10 cellular contexts compared by ENCODE assay signal in genomic region chrX:149525389-149525788, GRCh38. TPM values are rescaled to one million over a fixed set of nuclear protein-coding genes. Genes with fewer than 3 reads are reported as not detected.
A peak's percentile ranks its signal among the peaks of the same experiment; 100 is the strongest.
DNase-seq lines count a peak whose midpoint lies in the region; ATAC-seq and TF ChIP-seq lines count a peak whose summit lies in the region.
"Not testable (repeated sequence)": the region's sequence is repeated elsewhere in the genome, so short reads cannot be mapped to it uniquely, and the experiment has no call there.
"Had no signal": no experiment of that assay in that cellular context is flagged by ENCODE, and none has a peak within 500 bp of the region (broad histone marks: within the 10 kb centered on the region; RNA-seq: fewer than 3 reads in every experiment).

No MANE protein-coding gene starts in this region.

- not testable (repeated sequence) for H3K36me3 Mint-ChIP-seq in IgD-negative memory B cell; activated CD4-positive, alpha-beta memory T cell treated with anti-CD3 and anti-CD28 coated beads, Interleukin-2, amount 10 ng/mL, durations not matched to agents 7 days and 5 days (ENCODE audit: low read depth)

- peak overlapping the region; percentile 42; the same call in 1 of the 2 replicates for H3K4me2 ChIP-seq in OCI-LY7 (ENCODE audit: low read length)

- CTCF ChIA-PET in OCI-LY7 (lab: Charles Lee; ENCODE audit: unreplicated experiment); activated CD4-positive, alpha-beta memory T cell treated with anti-CD3 and anti-CD28 coated beads, Interleukin-2, amount 10 ng/mL, durations not matched to agents 7 days and 5 days (lab: Charles Lee): not testable (repeated sequence)

- not testable (repeated sequence) for H3K27me3 ChIP-seq in effector memory CD4-positive, alpha-beta T cell (replicated peaks; ENCODE audit: control insufficient read depth, insufficient read depth, low read length, poor library complexity, severe bottlenecking); upper lobe of left lung

- not testable (repeated sequence) for H4K20me1 ChIP-seq in OCI-LY7 (ENCODE audit: insufficient read depth, low read length)

- not testable (repeated sequence) for H3K9me3 ChIP-seq in OCI-LY7 (ENCODE audit: low read length); effector memory CD4-positive, alpha-beta T cell (ENCODE audit: control insufficient read depth, low read length); mucosa of descending colon; upper lobe of left lung

- TF ChIP-seq EP300 in upper lobe of left lung (IDR thresholded peaks at IDR 0.05): not testable (repeated sequence)

- peak overlapping the region in 2 of 4 donors; percentile 32 to 58 for H3K4me3 Mint-ChIP-seq in IgD-negative memory B cell
- not testable (repeated sequence) for H3K4me3 Mint-ChIP-seq in activated CD4-positive, alpha-beta memory T cell treated with anti-CD3 and anti-CD28 coated beads, Interleukin-2, amount 10 ng/mL, durations not matched to agents 7 days and 5 days

- POLR2A ChIA-PET in OCI-LY7 (lab: Charles Lee): not testable (repeated sequence)
- POLR2A ChIA-PET in activated CD4-positive, alpha-beta memory T cell treated with anti-CD3 and anti-CD28 coated beads, Interleukin-2, amount 10 ng/mL, durations not matched to agents 7 days and 5 days (lab: Charles Lee): interaction anchor here (1.3 to 2.2 kb wide), 2 partner anchors 15 kb away, joined by 3 to 19 read pairs; partner anchors contain the start of gene EOLA1

- H3K27ac ChIP-seq in OCI-LY7 (ENCODE audit: low read depth, low read length, poor library complexity, severe bottlenecking); upper lobe of left lung: not testable (repeated sequence)
- peak overlapping the region; percentile 84 for H3K27ac ChIP-seq in effector memory CD4-positive, alpha-beta T cell (ENCODE audit: insufficient read depth, low read length, poor library complexity, severe bottlenecking)

- H2AFZ ChIP-seq in OCI-LY7 (ENCODE audit: low read length): not testable (repeated sequence)

- WGBS in upper lobe of left lung, 2 donors: 35% methylated on average over 5 of the region's 10 CpGs; no CpG with 5 or more reads in 1 of the 2 donors

- H3K27ac Mint-ChIP-seq in IgD-negative memory B cell: peak overlapping the region; percentile 81 to 93 (median 93)
- peak overlapping the region; percentile 87 for H3K27ac Mint-ChIP-seq in activated CD4-positive, alpha-beta memory T cell treated with anti-CD3 and anti-CD28 coated beads, Interleukin-2, amount 10 ng/mL, durations not matched to agents 7 days and 5 days

- intact Hi-C loops in OCI-LY7 (cut with micrococcal nuclease; ENCODE audit: unreplicated experiment); mucosa of descending colon (cut with DNase I, micrococcal nuclease): not testable (repeated sequence)

- H3K4me1 ChIP-seq in OCI-LY7 (ENCODE audit: insufficient read depth, low read length, poor library complexity, severe bottlenecking): peaks cover 21% of the 10 kb centered on the region
- H3K4me1 ChIP-seq in effector memory CD4-positive, alpha-beta T cell (ENCODE audit: control insufficient read depth, insufficient read depth, low read length, poor library complexity, severe bottlenecking): peaks cover 27% of the 10 kb centered on the region
- H3K4me1 ChIP-seq in mucosa of descending colon (ENCODE audit: low read depth); upper lobe of left lung: not testable (repeated sequence)

- H3K4me3 ChIP-seq in OCI-LY7 (ENCODE audit: low read depth, low read length, poor library complexity, severe bottlenecking); effector memory CD4-positive, alpha-beta T cell (ENCODE audit: insufficient read depth, low read depth, low read length, poor library complexity, severe bottlenecking); mucosa of descending colon; upper lobe of left lung: not testable (repeated sequence)

- DNase-seq in OCI-LY7 (ENCODE audit: low spot score) (peak; percentile 43), mucosa of descending colon (peak; percentile 19 to 70 (median 36)), upper lobe of left lung (peak in 1 of 2 donors; percentile 58)
- DNase-seq in activated CD4-positive, alpha-beta memory T cell treated with anti-CD3 and anti-CD28 coated beads, Interleukin-2, amount 10 ng/mL, durations not matched to agents 7 days and 5 days: peak; percentile 78
- DNase-seq in effector memory CD4-positive, alpha-beta T cell: peak; percentile 69 to 72 (median 70)

- not testable (repeated sequence) for H3K27me3 Mint-ChIP-seq in IgD-negative memory B cell; activated CD4-positive, alpha-beta memory T cell treated with anti-CD3 and anti-CD28 coated beads, Interleukin-2, amount 10 ng/mL, durations not matched to agents 7 days and 5 days

- TF ChIP-seq POLR2A in GM18505 (IDR thresholded peaks at IDR 0.05; ENCODE audit: borderline replicate concordance, extremely low read depth, insufficient read depth, insufficient read length); upper lobe of left lung (IDR thresholded peaks at IDR 0.05): not testable (repeated sequence)

- not testable (repeated sequence) for H3K79me2 ChIP-seq in OCI-LY7 (ENCODE audit: insufficient read depth, low read depth, low read length)

- H3K9me2 ChIP-seq in OCI-LY7 (ENCODE audit: insufficient read depth, low read length): not testable (repeated sequence)

- TF ChIP-seq CTCF in OCI-LY7 (conservative IDR thresholded peaks at IDR 0.05; ENCODE audit: low read length); mucosa of descending colon (IDR thresholded peaks at IDR 0.05); upper lobe of left lung (IDR thresholded peaks at IDR 0.05): not testable (repeated sequence)

- not testable (repeated sequence) for H3K9me3 Mint-ChIP-seq in IgD-negative memory B cell; activated CD4-positive, alpha-beta memory T cell treated with anti-CD3 and anti-CD28 coated beads, Interleukin-2, amount 10 ng/mL, durations not matched to agents 7 days and 5 days

- not testable (repeated sequence) for H3K36me3 ChIP-seq in OCI-LY7 (ENCODE audit: insufficient read depth, low read length); effector memory CD4-positive, alpha-beta T cell (ENCODE audit: control insufficient read depth, insufficient read depth, low read length); mucosa of descending colon (ENCODE audit: low read depth); upper lobe of left lung

- not testable (repeated sequence) for H3K4me1 Mint-ChIP-seq in IgD-negative memory B cell
- H3K4me1 Mint-ChIP-seq in activated CD4-positive, alpha-beta memory T cell treated with anti-CD3 and anti-CD28 coated beads, Interleukin-2, amount 10 ng/mL, durations not matched to agents 7 days and 5 days: peaks cover 52% of the 10 kb centered on the region

- BruUV-seq in OCI-LY7 (replicated peaks; lab: Mats Ljungman, UMichigan): not testable (repeated sequence)

- ATAC-seq in GM18505 (IDR thresholded peaks at IDR 0.05; ENCODE audit: unreplicated experiment) (peak; percentile 94), HG02571 (IDR thresholded peaks at IDR 0.05; ENCODE audit: unreplicated experiment) (peak; percentile 90), mucosa of descending colon (peak; percentile 82), upper lobe of left lung (ENCODE audit: low FRiP score in 2 of 2) (peak; percentile 73 to 94)

RNA-seq across cellular contexts. Expression of gene EOLA1, which starts 15.4 kb away (rescaled TPM):
- polyA plus RNA-seq in IgD-negative memory B cell: 19.0 TPM
- total RNA-seq in OCI-LY7 (2014; rRNA removed; shearing (Covaris generic)): 13.0 and 19.2 TPM in 2 replicates
- 21.2 and 22.9 TPM in 2 replicates for total RNA-seq in OCI-LY7 (2022)
- 10 to 100 TPM; 31.8 to 36.4 TPM for total RNA-seq in activated CD4-positive, alpha-beta memory T cell treated with anti-CD3 and anti-CD28 coated beads, Interleukin-2, amount 10 ng/mL, durations not matched to agents 7 days and 5 days
- 10 to 100 TPM; 29.1 to 36.9 (median 34.0) TPM for total RNA-seq in mucosa of descending colon
- 10 to 100 TPM; 12.2 to 30.5 (median 17.2) TPM for total RNA-seq in upper lobe of left lung

RNA-seq across cellular contexts. Expression of gene IDS, which starts 20.3 kb away (rescaled TPM):
- 114 TPM for polyA plus RNA-seq in IgD-negative memory B cell
- 25.6 and 44.0 TPM in 2 replicates for total RNA-seq in OCI-LY7 (2014; rRNA removed; shearing (Covaris generic))
- total RNA-seq in OCI-LY7 (2022): 65.8 and 71.7 TPM in 2 replicates
- 100 to 1,000 TPM; 114 to 116 TPM for total RNA-seq in activated CD4-positive, alpha-beta memory T cell treated with anti-CD3 and anti-CD28 coated beads, Interleukin-2, amount 10 ng/mL, durations not matched to agents 7 days and 5 days
- total RNA-seq in mucosa of descending colon: 10 to 100 TPM; 38.7 to 84.3 (median 54.7) TPM
- total RNA-seq in upper lobe of left lung: 100 to 1,000 TPM in 3 of 6 donors, 10 to 100 TPM in 3; 77.5 to 130 (median 97.5) TPM

RNA-seq across cellular contexts. Expression of gene HSFX3, which starts 24.3 kb away (rescaled TPM):
- polyA plus RNA-seq in IgD-negative memory B cell: not detected
- total RNA-seq in OCI-LY7 (2014; rRNA removed; shearing (Covaris generic)): not detected in 2 replicates
- total RNA-seq in OCI-LY7 (2022) (not detected in 2 replicates), mucosa of descending colon (not detected), upper lobe of left lung (not detected)
- total RNA-seq in activated CD4-positive, alpha-beta memory T cell treated with anti-CD3 and anti-CD28 coated beads, Interleukin-2, amount 10 ng/mL, durations not matched to agents 7 days and 5 days: not detected
- total RNA-seq: frontal cortex, skeletal muscle tissue had no signal
